ENCODE assay signal across 18 cellular contexts in genomic region chr7:78095549-78095948, GRCh38.
DNase-seq lines count a peak whose midpoint lies in the region; TF ChIP-seq lines count a peak whose summit lies in the region.
"Had no signal": no experiment of that assay in that cellular context is flagged by ENCODE, and none has a peak within 500 bp of the region (broad histone marks: within the 10 kb centered on the region; RNA-seq: fewer than 3 reads in every experiment).

No MANE protein-coding gene starts in this region.

- no peak overlapping the region for H3K4me2 ChIP-seq in mesendoderm (ENCODE audit: low read length)

- H3K79me2 ChIP-seq in mesendoderm (ENCODE audit: control insufficient read depth, insufficient read depth, low read length), result no peaks in the 10 kb centered on the region

- no peak for TF ChIP-seq EP300 in sigmoid colon (IDR thresholded peaks at IDR 0.05)

- no peak overlapping the region for H3K4me3 Mint-ChIP-seq in immature natural killer cell
- H3K4me3 Mint-ChIP-seq: activated naive CD8-positive, alpha-beta T cell had no signal

- H3K4me1 Mint-ChIP-seq in immature natural killer cell, result no peaks in the 10 kb centered on the region

- peaks cover 0 to 3% (median 0%) of the 10 kb centered on the region in 6 donors for H3K9me3 Mint-ChIP-seq in immature natural killer cell

- no peak overlapping the region for H2BK120ac ChIP-seq in mesendoderm (ENCODE audit: low read depth, low read length)

- H4K5ac ChIP-seq in mesendoderm (ENCODE audit: low read length), result no peak overlapping the region

- no peak overlapping the region for H4K8ac ChIP-seq in mesendoderm (ENCODE audit: low read depth, low read length)

- H3K27ac ChIP-seq in mesendoderm (ENCODE audit: low read depth, low read length), result no peak overlapping the region
- no peak overlapping the region for H3K27ac ChIP-seq in sigmoid colon
- H3K27ac ChIP-seq: heart right ventricle, pancreas had no signal

- H3K36me3 ChIP-seq in mesendoderm (ENCODE audit: control insufficient read depth, insufficient read depth, low read length), result no peaks in the 10 kb centered on the region
- no peaks in the 10 kb centered on the region for H3K36me3 ChIP-seq in sigmoid colon
- H3K36me3 ChIP-seq: heart right ventricle, pancreas had no signal

- no peak overlapping the region for H3K56ac ChIP-seq in mesendoderm (ENCODE audit: low read length)

- H2AK5ac ChIP-seq in mesendoderm (ENCODE audit: low read length), result no peak overlapping the region

- intact Hi-C loops in sigmoid colon (cut with DNase I), result no loop called here

- TF ChIP-seq POLR2A in sigmoid colon (IDR thresholded peaks at IDR 0.05), result no peak

- H3K4me3 ChIP-seq in cardiac fibroblast (replicated peaks in 1 of 2; ENCODE audit: low read depth in 2 of 2, low read length in 2 of 2) (no peak overlapping the region), mesendoderm (ENCODE audit: low read length) (no peak overlapping the region), sigmoid colon (no peak overlapping the region)
- H3K4me3 ChIP-seq: heart right ventricle, pancreas had no signal

- no peak overlapping the region for H3K18ac ChIP-seq in mesendoderm (ENCODE audit: low read length)

- no peak overlapping the region for H3K9ac ChIP-seq in mesendoderm (ENCODE audit: low read length)

- H3K4me1 ChIP-seq in mesendoderm (ENCODE audit: control insufficient read depth, low read depth, low read length) (no peaks in the 10 kb centered on the region), sigmoid colon (no peaks in the 10 kb centered on the region)
- H3K4me1 ChIP-seq: heart right ventricle, pancreas had no signal

- H3K23ac ChIP-seq in mesendoderm (ENCODE audit: low read length), result no peak overlapping the region

- H3K27ac Mint-ChIP-seq in immature natural killer cell, result no peak overlapping the region
- H3K27ac Mint-ChIP-seq: activated naive CD8-positive, alpha-beta T cell had no signal

- H3K79me1 ChIP-seq in mesendoderm (ENCODE audit: low read length), result no peaks in the 10 kb centered on the region

- H3K9me3 ChIP-seq in sigmoid colon, result no peaks in the 10 kb centered on the region
- H3K9me3 ChIP-seq: heart right ventricle, pancreas had no signal

- peak; percentile 11 for TF ChIP-seq CTCF in cardiac fibroblast (IDR thresholded peaks at IDR 0.05; ENCODE audit: low read depth, low read length)
- TF ChIP-seq CTCF in sigmoid colon (IDR thresholded peaks at IDR 0.05), result no peak

- H3K27me3 ChIP-seq in mesendoderm (ENCODE audit: insufficient read depth, low read length, poor library complexity), result no peaks in the 10 kb centered on the region
- H3K27me3 ChIP-seq in sigmoid colon, result no peaks in the 10 kb centered on the region
- H3K27me3 ChIP-seq: heart right ventricle, pancreas had no signal

- peaks cover 2 to 4% (median 4%) of the 10 kb centered on the region in 3 donors for H3K27me3 Mint-ChIP-seq in immature natural killer cell (ENCODE audit: low read depth in 3 of 3)

- no peak overlapping the region for H3K4ac ChIP-seq in mesendoderm (ENCODE audit: low read depth, low read length)

- H2BK15ac ChIP-seq in mesendoderm (replicated peaks; ENCODE audit: low read depth), result no peak overlapping the region

- DNase-seq in Daoy (ENCODE audit: low read depth) (peak; percentile 56), LHCN-M2 (ENCODE audit: low read depth) (peak; percentile 86), cardiac fibroblast (ENCODE audit: low read depth in 2 of 2) (peak; percentile 58 to 65), mesendoderm (peak; percentile 45), sigmoid colon (no peak), immature natural killer cell (no peak), NK-92 (lab: John Stamatoyannopoulos, UW; ENCODE audit: unreplicated experiment) (no peak)
- no peak for DNase-seq in activated effector memory CD4-positive, alpha-beta T cell treated with anti-CD3 and anti-CD28 coated beads, Interleukin-2, amount 50 U/mL, for 16 hours
- DNase-seq: activated T-cell treated with anti-CD3 and anti-CD28 coated beads for 4 hours; cerebellar nuclear complex; DND-41; heart right ventricle; NCI-H2081 treated with DMSO at 0.1 percent for 48 hours; NCI-H82; pancreas; small intestine; stimulated activated naive CD8-positive, alpha-beta T cell treated with anti-CD3 and anti-CD28 coated beads, Interleukin-15, Interleukin-2, amounts not matched to agents 100 U/mL and 50 U/mL, for 24 hours had no signal

- H3K36me3 Mint-ChIP-seq in immature natural killer cell, result no peaks in the 10 kb centered on the region
- H3K36me3 Mint-ChIP-seq: activated naive CD8-positive, alpha-beta T cell had no signal

- H2BK5ac ChIP-seq in mesendoderm (ENCODE audit: low read length), result no peak overlapping the region

Comparison
In these comparisons a context has a peak if more than half of its experiments do, and no peak if none do; other contexts are left out.
1. DNase-seq: peak in Daoy (single experiment), LHCN-M2 (single experiment), cardiac fibroblast (2 of 2) and mesendoderm (single experiment); none in activated effector memory CD4-positive, alpha-beta T cell treated with anti-CD3 and anti-CD28 coated beads, Interleukin-2, amount 50 U/mL, for 16 hours (single experiment), sigmoid colon (single experiment), immature natural killer cell (0 of 3) and NK-92 (single experiment).